11 cellular contexts compared by ENCODE assay signal in the genomic region with DNA sequence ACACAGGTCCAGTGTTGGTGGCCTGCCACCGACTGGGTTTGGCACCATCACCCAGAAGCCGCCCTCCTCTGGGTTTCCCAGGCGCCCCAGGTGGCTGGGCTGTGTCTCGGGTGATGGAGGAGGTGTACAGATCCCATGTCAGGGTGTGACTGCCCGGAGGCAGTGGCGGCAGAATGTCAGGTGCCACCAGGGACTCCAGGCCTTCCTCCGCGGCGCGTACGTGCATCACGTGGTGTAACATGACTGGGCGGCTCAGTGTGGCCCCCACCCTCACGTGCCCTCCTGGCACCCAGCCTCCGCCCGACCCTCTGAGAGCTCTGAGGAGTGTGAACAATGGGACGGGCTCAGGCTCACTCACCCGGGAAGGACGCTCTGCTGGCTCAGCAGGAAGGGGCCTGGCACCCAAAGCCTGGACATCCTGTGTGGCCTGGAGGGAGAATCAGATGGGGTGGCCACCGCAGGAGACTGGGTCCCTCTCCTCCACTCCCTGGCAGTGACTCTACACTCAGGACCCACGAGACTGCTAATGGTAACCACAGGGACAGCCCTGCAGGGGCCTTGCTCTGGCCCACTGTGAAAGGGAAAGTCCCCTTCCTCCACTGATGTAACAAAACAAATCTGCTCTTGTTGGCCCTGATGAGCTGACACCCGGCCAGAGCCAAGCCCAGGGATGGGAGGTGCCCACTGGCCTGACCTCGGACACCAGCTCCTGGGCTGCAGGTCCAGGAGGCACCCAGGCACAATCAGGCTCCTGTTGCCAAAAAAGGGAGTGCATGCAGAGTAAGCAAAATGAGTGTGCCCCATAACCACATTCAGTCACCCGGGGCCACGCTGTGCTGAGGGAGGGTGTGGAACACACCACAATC.
DNase-seq lines count a peak whose midpoint lies in the region; ATAC-seq and TF ChIP-seq lines count a peak whose summit lies in the region.
"Had no signal": no experiment of that assay in that cellular context is flagged by ENCODE, and none has a peak within 500 bp of the region (broad histone marks: within the 10 kb centered on the region; RNA-seq: fewer than 3 reads in every experiment).

No MANE protein-coding gene starts in this region.

- no peaks in the 10 kb centered on the region for H3K27me3 ChIP-seq in parathyroid adenoma (ENCODE audit: control insufficient read depth, insufficient read depth, low read length)

- H3K27ac ChIP-seq in parathyroid adenoma: peak overlapping the region; percentile 66

- H3K79me2 ChIP-seq in parathyroid adenoma: no peaks in the 10 kb centered on the region

- H3K4me3 ChIP-seq in parathyroid adenoma (ENCODE audit: low read depth, low read length): no peak overlapping the region

- no peak for TF ChIP-seq CTCF in parathyroid adenoma (IDR thresholded peaks at IDR 0.05)

- no peaks in the 10 kb centered on the region for H3K36me3 ChIP-seq in parathyroid adenoma (ENCODE audit: control insufficient read depth, insufficient read depth, low read length)

- ATAC-seq in GM18867 (IDR thresholded peaks at IDR 0.05; ENCODE audit: unreplicated experiment) (peak; percentile 66), esophagus mucosa (peak; percentile 21), GM21360 (IDR thresholded peaks at IDR 0.05; ENCODE audit: unreplicated experiment) (no peak)
- ATAC-seq: naive thymus-derived CD8-positive, alpha-beta T cell had no signal

- H3K4me2 ChIP-seq in parathyroid adenoma (ENCODE audit: low read length): no peak overlapping the region

- H3K4me1 ChIP-seq in parathyroid adenoma: peaks cover 22% of the 10 kb centered on the region

- no peaks in the 10 kb centered on the region for H3K9me3 ChIP-seq in parathyroid adenoma (ENCODE audit: control insufficient read depth, low read length)

- POLR2A ChIA-PET in HEK293T (lab: Yijun Ruan, JAX): no interaction called here

- CTCF ChIA-PET in HEK293T (lab: Yijun Ruan, JAX): no interaction called here

- no peak overlapping the region for H3K9ac ChIP-seq in parathyroid adenoma

- H2AFZ ChIP-seq in parathyroid adenoma: peak overlapping the region; percentile 74

- DNase-seq in NCI-H1436 treated with DMSO at 0.1 percent for 48 hours (lab: John Stamatoyannopoulos, UW): peak; percentile 5
- DNase-seq in effector CD4-positive, alpha-beta T cell: no peak
- no peak for DNase-seq in NCI-H748 (lab: John Stamatoyannopoulos, UW; ENCODE audit: unreplicated experiment)
- DNase-seq in HEK293T (ENCODE audit: extremely low spot score): no peak
- DNase-seq: COR-L47; naive thymus-derived CD8-positive, alpha-beta T cell; T-helper 1 cell had no signal

TF ChIP-seq in HEK293T, 16 proteins besides CTCF, POLR2A, EP300 and RAD21:
- TF ChIP-seq ZNF384 (IDR thresholded peaks at IDR 0.05) (no peak), HDGF (IDR thresholded peaks at IDR 0.05; ENCODE audit: borderline replicate concordance) (no peak), ARNT (IDR thresholded peaks at IDR 0.05) (no peak), FOXK2 (IDR thresholded peaks at IDR 0.05) (no peak)
- TF ChIP-seq, protein P1, sequence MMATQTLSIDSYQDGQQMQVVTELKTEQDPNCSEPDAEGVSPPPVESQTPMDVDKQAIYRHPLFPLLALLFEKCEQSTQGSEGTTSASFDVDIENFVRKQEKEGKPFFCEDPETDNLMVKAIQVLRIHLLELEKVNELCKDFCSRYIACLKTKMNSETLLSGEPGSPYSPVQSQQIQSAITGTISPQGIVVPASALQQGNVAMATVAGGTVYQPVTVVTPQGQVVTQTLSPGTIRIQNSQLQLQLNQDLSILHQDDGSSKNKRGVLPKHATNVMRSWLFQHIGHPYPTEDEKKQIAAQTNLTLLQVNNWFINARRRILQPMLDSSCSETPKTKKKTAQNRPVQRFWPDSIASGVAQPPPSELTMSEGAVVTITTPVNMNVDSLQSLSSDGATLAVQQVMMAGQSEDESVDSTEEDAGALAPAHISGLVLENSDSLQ (IDR thresholded peaks at IDR 0.05): no peak
